ENCODE assay signal across 29 cellular contexts in genomic region chr13:74171621-74172020, GRCh38.
"Had no signal": no experiment of that assay in that cellular context is flagged by ENCODE, and none has a peak within 500 bp of the region (broad histone marks: within the 10 kb centered on the region; RNA-seq: fewer than 3 reads in every experiment).

No MANE protein-coding gene starts in this region.

- H3K4me1 ChIP-seq: ascending aorta had no signal

- H3K4me3 ChIP-seq: ascending aorta, cardiac muscle cell had no signal

- H3K27ac ChIP-seq: ascending aorta, cardiac muscle cell, VCaP had no signal

- H3K36me3 ChIP-seq: ascending aorta, cardiac muscle cell had no signal

- H3K27me3 ChIP-seq: ascending aorta, cardiac muscle cell had no signal

- H3K9me3 ChIP-seq: ascending aorta had no signal

- DNase-seq: activated B cell treated with CpG ODN at 0.5 μM for 24 hours; activated CD4-positive, alpha-beta memory T cell treated with anti-CD3 and anti-CD28 coated beads for 36 hours; activated CD4-positive, alpha-beta T cell treated with anti-CD3 and anti-CD28 coated beads for 4 hours; activated CD4-positive, alpha-beta T cell treated with anti-CD3 and anti-CD28 coated beads, Interleukin-2, amount 10 ng/mL, durations not matched to agents 24 days and 14 days; activated CD4-positive, alpha-beta T cell treated with anti-CD3 and anti-CD28 coated beads, Interleukin-2, amount 50 U/mL, for 1 hour; activated CD4-positive, alpha-beta T cell treated with anti-CD3 and anti-CD28 coated beads, Interleukin-2, amount 50 U/mL, for 4 hours; activated CD4-positive, CD25-positive, alpha-beta regulatory T cell treated with anti-CD3 and anti-CD28 coated beads, Interleukin-2, amount 50 U/mL, for 72 hours; activated CD8-positive, alpha-beta memory T cell treated with anti-CD3 and anti-CD28 coated beads, Interleukin-2, amount 50 U/mL, for 4 hours; activated CD8-positive, alpha-beta T cell treated with anti-CD3 and anti-CD28 coated beads for 36 hours; activated effector memory CD4-positive, alpha-beta T cell treated with anti-CD3 and anti-CD28 coated beads, Interleukin-2, amount 50 U/mL, for 16 hours; activated naive CD4-positive, alpha-beta T cell treated with anti-CD3 and anti-CD28 coated beads, Interleukin-2, amount 50 U/mL, for 16 hours; activated naive CD4-positive, alpha-beta T cell treated with Interleukin-2 at 50 U/mL for 16 hours; activated naive CD8-positive, alpha-beta T cell treated with anti-CD3 and anti-CD28 coated beads for 36 hours; activated T-cell treated with anti-CD3 and anti-CD28 coated beads for 4 hours; activated T-cell treated with anti-CD3 and anti-CD28 coated beads, Interleukin-2, amount 50 U/mL, for 1 hour; activated T-cell treated with anti-CD3 and anti-CD28 coated beads, Interleukin-2, amount 50 U/mL, for 4 hours; activated T-cell treated with anti-CD3 and anti-CD28 coated beads, Interleukin-2, amount 50 U/mL, for 72 hours; amygdala; anterior cingulate cortex; caudate nucleus; cerebellar nuclear complex; T-helper 1 cell; T-helper 2 cell; T-helper 9 cell had no signal

- ATAC-seq: activated CD8-positive, alpha-beta T cell treated with anti-CD3 and anti-CD28 coated beads for 36 hours; activated naive CD4-positive, alpha-beta T cell treated with anti-CD3 and anti-CD28 coated beads, Interleukin-2, amount 50 U/mL, for 72 hours; activated T-cell treated with anti-CD3 and anti-CD28 coated beads, Interleukin-2, amount 50 U/mL, for 4 hours; activated T-cell treated with anti-CD3 and anti-CD28 coated beads, Interleukin-2, amount 50 U/mL, for 72 hours; activated T-helper 17 cell treated with anti-CD3 and anti-CD28 coated beads, Interleukin-2, amount 50 U/mL, for 72 hours had no signal
